Comparison of ENCODE assay signal across 13 cellular contexts in genomic region chr1:160227045-160227444, GRCh38. TPM values are rescaled to one million over a fixed set of nuclear protein-coding genes. Genes with fewer than 3 reads are reported as not detected.
DNase-seq lines count a peak whose midpoint lies in the region; ATAC-seq and TF ChIP-seq lines count a peak whose summit lies in the region.
"Had no signal": no experiment of that assay in that cellular context is flagged by ENCODE, and none has a peak within 500 bp of the region (broad histone marks: within the 10 kb centered on the region; RNA-seq: fewer than 3 reads in every experiment).

No MANE protein-coding gene starts in this region.

- H3K4me3 Mint-ChIP-seq in T-helper 1 cell treated with Interleukin-12 subunit alpha and Interleukin-12 subunit beta and Interleukin-4 antibody, amounts not matched to agents 30 μg/mL and 1 μg/mL, for 36 hours, result no peak overlapping the region
- H3K4me3 Mint-ChIP-seq: CD4-positive, CD25-positive, alpha-beta regulatory T cell had no signal

- H3K9me3 ChIP-seq in HEK293 (ENCODE audit: control insufficient read depth, insufficient read depth, low read depth, low read length), result no peaks in the 10 kb centered on the region
- no peaks in the 10 kb centered on the region for H3K9me3 ChIP-seq in left lung
- H3K9me3 ChIP-seq in upper lobe of left lung, result no peaks in the 10 kb centered on the region
- H3K9me3 ChIP-seq: BLaER1 treated with 17β-estradiol and CSF1 and Interleukin-3, amounts not matched to agents 10 nM and 100 nM had no signal

- POLR2A ChIA-PET in HEK293 (lab: Yijun Ruan, JAX), result interaction anchor here (1.1 kb wide), 1 partner anchor 23 kb away, joined by 3 read pairs; no protein-coding TSS in a partner anchor

- no peaks in the 10 kb centered on the region for H3K27me3 Mint-ChIP-seq in T-helper 1 cell treated with Interleukin-12 subunit alpha and Interleukin-12 subunit beta and Interleukin-4 antibody, amounts not matched to agents 30 μg/mL and 1 μg/mL, for 36 hours (ENCODE audit: low read depth)
- H3K27me3 Mint-ChIP-seq: CD4-positive, CD25-positive, alpha-beta regulatory T cell had no signal

- H3K9me3 Mint-ChIP-seq in T-helper 1 cell treated with Interleukin-12 subunit alpha and Interleukin-12 subunit beta and Interleukin-4 antibody, amounts not matched to agents 30 μg/mL and 1 μg/mL, for 36 hours, result no peaks in the 10 kb centered on the region
- H3K9me3 Mint-ChIP-seq: CD4-positive, CD25-positive, alpha-beta regulatory T cell had no signal

- H3K27me3 ChIP-seq in left lung (no peaks in the 10 kb centered on the region), upper lobe of left lung (no peaks in the 10 kb centered on the region)
- H3K27me3 ChIP-seq: BLaER1 treated with 17β-estradiol and CSF1 and Interleukin-3, amounts not matched to agents 10 nM and 100 nM had no signal

- WGBS in upper lobe of left lung, 2 donors, result 74 to 87% methylated on average over 4 of the region's 4 CpGs

- H3K4me1 Mint-ChIP-seq in T-helper 1 cell treated with Interleukin-12 subunit alpha and Interleukin-12 subunit beta and Interleukin-4 antibody, amounts not matched to agents 30 μg/mL and 1 μg/mL, for 36 hours (ENCODE audit: low read depth), result no peaks in the 10 kb centered on the region

- H3K27ac Mint-ChIP-seq in T-helper 1 cell treated with Interleukin-12 subunit alpha and Interleukin-12 subunit beta and Interleukin-4 antibody, amounts not matched to agents 30 μg/mL and 1 μg/mL, for 36 hours, result peak overlapping the region; percentile 21
- H3K27ac Mint-ChIP-seq: CD4-positive, CD25-positive, alpha-beta regulatory T cell had no signal

- no peak for TF ChIP-seq POLR2A in upper lobe of left lung (IDR thresholded peaks at IDR 0.05)

- H3K27ac ChIP-seq in HEK293 (ENCODE audit: extremely low read depth, low read depth, low read length) (no peak overlapping the region), left lung (no peak overlapping the region), upper lobe of left lung (no peak overlapping the region)
- H3K27ac ChIP-seq: BLaER1 treated with 17β-estradiol and CSF1 and Interleukin-3, amounts not matched to agents 10 nM and 100 nM; GM23248 had no signal

- H3K36me3 ChIP-seq in HEK293 (ENCODE audit: control insufficient read depth in 2 of 2, insufficient read depth in 1 of 2, low read length in 2 of 2) (peaks cover 70 to 99% of the 10 kb centered on the region in 2 experiments), left lung (peaks cover 0 to 100% of the 10 kb centered on the region in 2 donors), upper lobe of left lung (peaks cover 50 to 97% (median 77%) of the 10 kb centered on the region in 4 donors)

- intact Hi-C loops in left lung (cut with DNase I), result no loop called here

- CTCF ChIA-PET in HEK293 (lab: Yijun Ruan, JAX), result interaction anchor here (1.0 to 2.5 kb wide), 4 partner anchors 18 to 125 kb away, joined by 3 to 6 read pairs (median 6); no protein-coding TSS in a partner anchor

- no peak for TF ChIP-seq EP300 in upper lobe of left lung (IDR thresholded peaks at IDR 0.05)

- TF ChIP-seq CTCF in HEK293 (tag by site-specific recombination; IDR thresholded peaks at IDR 0.05) (no peak), left lung (IDR thresholded peaks at IDR 0.05) (no peak), upper lobe of left lung (IDR thresholded peaks at IDR 0.05) (no peak)

- H3K4me3 ChIP-seq in HEK293 (ENCODE audit: low read depth, low read length) (no peak overlapping the region), left lung (no peak overlapping the region), upper lobe of left lung (no peak overlapping the region)
- H3K4me3 ChIP-seq: BLaER1 treated with 17β-estradiol and CSF1 and Interleukin-3, amounts not matched to agents 10 nM and 100 nM; GM23248 had no signal

- DNase-seq in T-helper 1 cell, result no peak
- DNase-seq in left lung, result no peak
- peak in 1 of 2 donors; percentile 32 for DNase-seq in upper lobe of left lung
- DNase-seq in NCI-H69 (lab: John Stamatoyannopoulos, UW), result no peak
- DNase-seq in NCI-H510A treated with DMSO at 0.1 percent for 48 hours (lab: John Stamatoyannopoulos, UW), result no peak
- DNase-seq: ACHN; CD4-positive, CD25-positive, alpha-beta regulatory T cell; GM23248 had no signal

- no peaks in the 10 kb centered on the region for H3K4me1 ChIP-seq in HEK293 (ENCODE audit: control insufficient read depth, insufficient read depth, low read length)
- H3K4me1 ChIP-seq in left lung, result no peaks in the 10 kb centered on the region
- H3K4me1 ChIP-seq in upper lobe of left lung, result peaks cover 0 to 10% (median 0%) of the 10 kb centered on the region in 4 donors

- ATAC-seq in left lung, result peak; percentile 92
- ATAC-seq in upper lobe of left lung (ENCODE audit: low FRiP score in 2 of 2), result peak; percentile 19 to 67
- ATAC-seq: HCT116 had no signal

- peaks cover 37% of the 10 kb centered on the region for H3K36me3 Mint-ChIP-seq in T-helper 1 cell treated with Interleukin-12 subunit alpha and Interleukin-12 subunit beta and Interleukin-4 antibody, amounts not matched to agents 30 μg/mL and 1 μg/mL, for 36 hours (ENCODE audit: low read depth)

TF ChIP-seq in HEK293, 187 proteins besides CTCF, POLR2A, EP300 and RAD21:
- TF ChIP-seq KLF1 (tag by site-specific recombination; IDR thresholded peaks at IDR 0.05) (peak; percentile 54), ZNF629 (tag by site-specific recombination; IDR thresholded peaks at IDR 0.05) (0 out of 2 replicates have a peak, but pooled peaks have one; percentile 24), ZNF670 (tag by site-specific recombination; IDR thresholded peaks at IDR 0.05; ENCODE audit: low read depth) (no peak), ZNF132 (tag by site-specific recombination; IDR thresholded peaks at IDR 0.05; ENCODE audit: borderline replicate concordance) (no peak)

RNA-seq across cellular contexts. Expression of gene PEA15, which starts 21.9 kb away (rescaled TPM):
- total RNA-seq in left lung (100 to 1,000 TPM; 175 to 178 TPM), upper lobe of left lung (100 to 1,000 TPM in 1 of 6 donors, 10 to 100 TPM in 5; 30.4 to 174 (median 67.9) TPM)

RNA-seq across cellular contexts. Expression of gene DCAF8, which starts 35.3 kb away (rescaled TPM):
- total RNA-seq in left lung, result 10 to 100 TPM; 93.9 to 99.3 TPM
- 100 to 1,000 TPM; 108 to 340 (median 155) TPM for total RNA-seq in upper lobe of left lung

RNA-seq across cellular contexts. Expression of gene CASQ1, which starts 36.7 kb away (rescaled TPM):
- total RNA-seq in left lung, result under 1 TPM; 0.17 to 0.29 TPM
- total RNA-seq in upper lobe of left lung, result under 1 TPM in 2 of 6 donors, not detected in 4; 0.17 to 0.91 TPM
- total RNA-seq: CD4-positive, CD25-positive, alpha-beta regulatory T cell; Daoy had no signal

RNA-seq across cellular contexts. Expression of gene PEX19, which starts 57.9 kb away (rescaled TPM):
- 10 to 100 TPM; 42.9 to 57.1 TPM for total RNA-seq in left lung
- total RNA-seq in upper lobe of left lung, result 10 to 100 TPM; 28.3 to 69.1 (median 40.6) TPM
